Comparison of ENCODE assay signal across 26 cellular contexts in the genomic region with DNA sequence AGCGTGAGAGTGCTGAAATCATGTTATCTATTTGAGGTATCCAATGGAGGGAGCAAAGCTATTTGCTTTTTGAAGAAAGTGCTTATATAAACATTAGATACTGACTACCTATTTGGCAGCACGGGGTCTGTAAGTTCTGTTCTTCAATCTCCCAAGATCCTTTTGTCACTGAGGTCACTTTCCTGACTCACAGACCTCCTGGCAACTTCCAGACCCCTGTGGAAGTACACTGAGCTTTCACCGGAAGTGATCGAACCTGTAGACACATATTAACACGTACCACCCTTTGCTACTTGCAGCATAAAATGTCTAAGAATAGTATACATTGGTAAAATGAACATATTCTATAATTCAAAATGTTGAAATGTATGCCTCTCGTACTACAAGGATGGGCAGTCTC.
"Had no signal": no experiment of that assay in that cellular context is flagged by ENCODE, and none has a peak within 500 bp of the region (broad histone marks: within the 10 kb centered on the region; RNA-seq: fewer than 3 reads in every experiment).

No MANE protein-coding gene starts in this region.

- H3K4me3 ChIP-seq: cardiac muscle cell, K562 had no signal

- H3K36me3 ChIP-seq: cardiac muscle cell had no signal

- ATAC-seq: activated CD4-positive, CD25-positive, alpha-beta regulatory T cell treated with anti-CD3 and anti-CD28 coated beads, Interleukin-2, amount 50 U/mL, for 24 hours; activated CD8-positive, alpha-beta T cell treated with anti-CD3 and anti-CD28 coated beads, Interleukin-2, amount 10 ng/mL, durations not matched to agents 7 days and 5 days; K562; Panc1 had no signal

- H3K27me3 ChIP-seq: cardiac muscle cell had no signal

- H3K4me1 Mint-ChIP-seq: activated naive CD8-positive, alpha-beta T cell treated with anti-CD3 and anti-CD28 coated beads, Interleukin-2, amount 10 ng/mL, durations not matched to agents 7 days and 5 days had no signal

- H3K27ac ChIP-seq: cardiac muscle cell had no signal

- H3K27ac Mint-ChIP-seq: activated CD8-positive, alpha-beta T cell treated with anti-CD3 and anti-CD28 coated beads, Interleukin-2, amount 10 ng/mL, durations not matched to agents 7 days and 5 days; activated naive CD8-positive, alpha-beta T cell treated with anti-CD3 and anti-CD28 coated beads, Interleukin-2, amount 10 ng/mL, durations not matched to agents 7 days and 5 days; brain; T-helper 1 cell treated with Interleukin-12 subunit alpha and Interleukin-12 subunit beta and Interleukin-4 antibody, amounts not matched to agents 30 μg/mL and 1 μg/mL, for 36 hours had no signal

- H3K27me3 Mint-ChIP-seq: activated naive CD8-positive, alpha-beta T cell treated with anti-CD3 and anti-CD28 coated beads, Interleukin-2, amount 10 ng/mL, durations not matched to agents 7 days and 5 days; brain had no signal

- DNase-seq: activated CD4-positive, alpha-beta T cell treated with anti-CD3 and anti-CD28 coated beads for 4 hours; activated CD4-positive, alpha-beta T cell treated with anti-CD3 and anti-CD28 coated beads, Interleukin-2, amount 50 U/mL, for 4 hours; activated CD8-positive, alpha-beta memory T cell treated with anti-CD3 and anti-CD28 coated beads, Interleukin-2, amount 50 U/mL, for 48 hours; activated CD8-positive, alpha-beta T cell treated with anti-CD3 and anti-CD28 coated beads, Interleukin-2, amount 10 ng/mL, durations not matched to agents 7 days and 5 days; activated naive CD4-positive, alpha-beta T cell treated with anti-CD3 and anti-CD28 coated beads, Interleukin-2, amount 50 U/mL, for 16 hours; activated naive CD8-positive, alpha-beta T cell treated with anti-CD3 and anti-CD28 coated beads, Interleukin-2, amount 10 ng/mL, durations not matched to agents 7 days and 5 days; activated T-cell treated with anti-CD3 and anti-CD28 coated beads, Interleukin-2, amount 50 U/mL, for 1 hour; aorta; Karpas-422; MM.1S; NCI-H1105; NCI-H1436; NCI-H187; NCI-H2081; NCI-H510A treated with DMSO at 0.1 percent for 48 hours; NCI-H69; NK-92 treated with Interleukin-12 subunit alpha and Interleukin-12 subunit beta, amount 100 ng/mL, for 24 hours; OCI-M1; RPMI8226; SHP77 had no signal

- FAIRE-seq: K562 had no signal

- H3K36me3 Mint-ChIP-seq: activated naive CD8-positive, alpha-beta T cell treated with anti-CD3 and anti-CD28 coated beads, Interleukin-2, amount 10 ng/mL, durations not matched to agents 7 days and 5 days; brain had no signal

- H3K4me3 Mint-ChIP-seq: activated CD8-positive, alpha-beta T cell treated with anti-CD3 and anti-CD28 coated beads, Interleukin-2, amount 10 ng/mL, durations not matched to agents 7 days and 5 days; activated naive CD8-positive, alpha-beta T cell treated with anti-CD3 and anti-CD28 coated beads, Interleukin-2, amount 10 ng/mL, durations not matched to agents 7 days and 5 days; brain; T-helper 1 cell treated with Interleukin-12 subunit alpha and Interleukin-12 subunit beta and Interleukin-4 antibody, amounts not matched to agents 30 μg/mL and 1 μg/mL, for 36 hours had no signal
